In genomic region chrX:43862434-43862833, GRCh38 we compare ENCODE assay signal across 15 cellular contexts. TPM values are rescaled to one million over a fixed set of nuclear protein-coding genes. Genes with fewer than 3 reads are reported as not detected.
"Had no signal": no experiment of that assay in that cellular context is flagged by ENCODE, and none has a peak within 500 bp of the region (broad histone marks: within the 10 kb centered on the region; RNA-seq: fewer than 3 reads in every experiment).

No MANE protein-coding gene starts in this region.

- H3K27ac ChIP-seq: neutrophil, parathyroid adenoma, SJCRH30 had no signal

- H3K27me3 ChIP-seq: neutrophil, SJCRH30 had no signal

- DNase-seq: activated CD4-positive, alpha-beta T cell treated with anti-CD3 and anti-CD28 coated beads, Interleukin-2, amount 10 ng/mL, durations not matched to agents 24 days and 14 days; activated CD8-positive, alpha-beta T cell treated with anti-CD3 and anti-CD28 coated beads for 36 hours; activated naive CD4-positive, alpha-beta T cell treated with Interleukin-2 at 50 U/mL for 16 hours; activated T-cell treated with anti-CD3 and anti-CD28 coated beads, Interleukin-2, amount 50 U/mL, for 24 hours; immature natural killer cell; SJCRH30; stimulated activated naive CD8-positive, alpha-beta T cell treated with anti-CD3 and anti-CD28 coated beads, Interleukin-15, Interleukin-2, amounts not matched to agents 100 U/mL and 50 U/mL, for 24 hours; substantia nigra had no signal

- H3K9ac ChIP-seq: parathyroid adenoma had no signal

- H3K79me2 ChIP-seq: parathyroid adenoma had no signal

- H2AFZ ChIP-seq: parathyroid adenoma had no signal

- FAIRE-seq: bronchial epithelial cell, frontal cortex had no signal

- H3K36me3 ChIP-seq: neutrophil, SJCRH30 had no signal

- H3K4me3 ChIP-seq: lung, SJCRH30 had no signal

- H3K4me1 ChIP-seq: SJCRH30 had no signal

- H3K9me3 ChIP-seq: neutrophil, SJCRH30 had no signal

- ATAC-seq: activated CD8-positive, alpha-beta T cell treated with anti-CD3 and anti-CD28 coated beads for 36 hours; natural killer cell treated with Interleukin-12 subunit alpha and Interleukin-12 subunit beta and Interleukin-15 and Interleukin-18, amount 100 ng/mL, for 72 hours; stimulated activated naive CD8-positive, alpha-beta T cell treated with anti-CD3 and anti-CD28 coated beads, Interleukin-15, Interleukin-2, amounts not matched to agents 100 U/mL and 50 U/mL, for 24 hours had no signal

RNA-seq across cellular contexts. Expression of gene MAOB, which starts 19.8 kb away (rescaled TPM):
- total RNA-seq: activated CD4-positive, alpha-beta T cell treated with anti-CD3 and anti-CD28 coated beads, Interleukin-2, amount 10 ng/mL, durations not matched to agents 24 days and 14 days; activated CD8-positive, alpha-beta T cell treated with anti-CD3 and anti-CD28 coated beads for 36 hours; dermis microvascular lymphatic vessel endothelial cell; natural killer cell treated with Interleukin-12 subunit alpha and Interleukin-12 subunit beta and Interleukin-15 and Interleukin-18, amount 100 ng/mL, for 72 hours; SJCRH30 had no signal
